Comparison of ENCODE assay signal across 1 cellular context in the genomic region with DNA sequence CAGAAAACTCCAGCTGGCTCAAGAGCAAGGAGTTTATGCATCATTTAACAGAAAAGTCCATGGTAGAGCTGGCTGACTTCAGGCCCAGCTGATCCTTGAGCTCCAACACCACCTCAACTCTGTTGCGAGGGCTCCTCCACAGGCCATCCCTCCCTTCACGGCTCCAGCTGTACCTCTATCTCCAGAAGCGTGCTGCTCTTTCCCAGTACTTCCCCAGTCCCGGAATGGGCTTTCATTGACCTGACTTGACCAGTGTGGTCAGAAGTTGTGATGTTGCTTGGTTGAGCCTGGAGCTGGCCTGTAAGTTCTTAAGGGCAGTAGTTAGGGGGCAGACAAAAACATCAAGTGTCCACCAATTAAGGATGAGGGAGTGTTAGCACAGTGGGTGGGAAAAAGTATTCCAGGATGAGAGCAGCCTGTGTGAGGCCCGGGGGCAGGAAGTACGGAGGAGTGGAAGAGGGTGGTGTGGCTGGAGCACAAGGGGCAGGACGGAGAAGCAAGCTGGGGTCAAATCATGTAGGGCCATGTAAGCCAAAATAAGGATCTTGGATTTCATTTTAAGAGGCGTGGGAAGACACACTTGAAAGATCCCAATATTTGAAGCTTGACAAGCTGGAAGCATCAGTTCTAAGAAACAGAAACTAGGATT.
TF ChIP-seq lines count a peak whose summit lies in the region.

No MANE protein-coding gene starts in this region.

TF ChIP-seq in GM23338, 12 proteins besides CTCF, POLR2A, EP300 and RAD21 (continued from another document):
- TF ChIP-seq, protein P1, sequence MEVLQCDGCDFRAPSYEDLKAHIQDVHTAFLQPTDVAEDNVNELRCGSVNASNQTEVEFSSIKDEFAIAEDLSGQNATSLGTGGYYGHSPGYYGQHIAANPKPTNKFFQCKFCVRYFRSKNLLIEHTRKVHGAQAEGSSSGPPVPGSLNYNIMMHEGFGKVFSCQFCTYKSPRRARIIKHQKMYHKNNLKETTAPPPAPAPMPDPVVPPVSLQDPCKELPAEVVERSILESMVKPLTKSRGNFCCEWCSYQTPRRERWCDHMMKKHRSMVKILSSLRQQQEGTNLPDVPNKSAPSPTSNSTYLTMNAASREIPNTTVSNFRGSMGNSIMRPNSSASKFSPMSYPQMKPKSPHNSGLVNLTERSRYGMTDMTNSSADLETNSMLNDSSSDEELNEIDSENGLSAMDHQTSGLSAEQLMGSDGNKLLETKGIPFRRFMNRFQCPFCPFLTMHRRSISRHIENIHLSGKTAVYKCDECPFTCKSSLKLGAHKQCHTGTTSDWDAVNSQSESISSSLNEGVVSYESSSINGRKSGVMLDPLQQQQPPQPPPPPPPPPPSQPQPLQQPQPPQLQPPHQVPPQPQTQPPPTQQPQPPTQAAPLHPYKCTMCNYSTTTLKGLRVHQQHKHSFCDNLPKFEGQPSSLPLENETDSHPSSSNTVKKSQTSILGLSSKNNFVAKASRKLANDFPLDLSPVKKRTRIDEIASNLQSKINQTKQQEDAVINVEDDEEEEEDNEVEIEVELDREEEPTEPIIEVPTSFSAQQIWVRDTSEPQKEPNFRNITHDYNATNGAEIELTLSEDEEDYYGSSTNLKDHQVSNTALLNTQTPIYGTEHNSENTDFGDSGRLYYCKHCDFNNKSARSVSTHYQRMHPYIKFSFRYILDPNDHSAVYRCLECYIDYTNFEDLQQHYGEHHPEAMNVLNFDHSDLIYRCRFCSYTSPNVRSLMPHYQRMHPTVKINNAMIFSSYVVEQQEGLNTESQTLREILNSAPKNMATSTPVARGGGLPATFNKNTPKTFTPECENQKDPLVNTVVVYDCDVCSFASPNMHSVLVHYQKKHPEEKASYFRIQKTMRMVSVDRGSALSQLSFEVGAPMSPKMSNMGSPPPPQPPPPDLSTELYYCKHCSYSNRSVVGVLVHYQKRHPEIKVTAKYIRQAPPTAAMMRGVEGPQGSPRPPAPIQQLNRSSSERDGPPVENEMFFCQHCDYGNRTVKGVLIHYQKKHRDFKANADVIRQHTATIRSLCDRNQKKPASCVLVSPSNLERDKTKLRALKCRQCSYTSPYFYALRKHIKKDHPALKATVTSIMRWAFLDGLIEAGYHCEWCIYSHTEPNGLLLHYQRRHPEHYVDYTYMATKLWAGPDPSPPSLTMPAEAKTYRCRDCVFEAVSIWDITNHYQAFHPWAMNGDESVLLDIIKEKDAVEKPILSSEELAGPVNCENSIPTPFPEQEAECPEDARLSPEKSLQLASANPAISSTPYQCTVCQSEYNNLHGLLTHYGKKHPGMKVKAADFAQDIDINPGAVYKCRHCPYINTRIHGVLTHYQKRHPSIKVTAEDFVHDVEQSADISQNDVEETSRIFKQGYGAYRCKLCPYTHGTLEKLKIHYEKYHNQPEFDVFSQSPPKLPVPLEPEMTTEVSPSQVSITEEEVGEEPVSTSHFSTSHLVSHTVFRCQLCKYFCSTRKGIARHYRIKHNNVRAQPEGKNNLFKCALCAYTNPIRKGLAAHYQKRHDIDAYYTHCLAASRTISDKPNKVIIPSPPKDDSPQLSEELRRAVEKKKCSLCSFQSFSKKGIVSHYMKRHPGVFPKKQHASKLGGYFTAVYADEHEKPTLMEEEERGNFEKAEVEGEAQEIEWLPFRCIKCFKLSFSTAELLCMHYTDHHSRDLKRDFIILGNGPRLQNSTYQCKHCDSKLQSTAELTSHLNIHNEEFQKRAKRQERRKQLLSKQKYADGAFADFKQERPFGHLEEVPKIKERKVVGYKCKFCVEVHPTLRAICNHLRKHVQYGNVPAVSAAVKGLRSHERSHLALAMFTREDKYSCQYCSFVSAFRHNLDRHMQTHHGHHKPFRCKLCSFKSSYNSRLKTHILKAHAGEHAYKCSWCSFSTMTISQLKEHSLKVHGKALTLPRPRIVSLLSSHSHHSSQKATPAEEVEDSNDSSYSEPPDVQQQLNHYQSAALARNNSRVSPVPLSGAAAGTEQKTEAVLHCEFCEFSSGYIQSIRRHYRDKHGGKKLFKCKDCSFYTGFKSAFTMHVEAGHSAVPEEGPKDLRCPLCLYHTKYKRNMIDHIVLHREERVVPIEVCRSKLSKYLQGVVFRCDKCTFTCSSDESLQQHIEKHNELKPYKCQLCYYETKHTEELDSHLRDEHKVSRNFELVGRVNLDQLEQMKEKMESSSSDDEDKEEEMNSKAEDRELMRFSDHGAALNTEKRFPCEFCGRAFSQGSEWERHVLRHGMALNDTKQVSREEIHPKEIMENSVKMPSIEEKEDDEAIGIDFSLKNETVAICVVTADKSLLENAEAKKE (CRISPR knock-in tag; IDR thresholded peaks at IDR 0.05): no peak
- no peak for TF ChIP-seq CREB1 (CRISPR knock-in tag; IDR thresholded peaks at IDR 0.05; ENCODE audit: low read depth)
- TF ChIP-seq POLR2AphosphoS5 (IDR thresholded peaks at IDR 0.05; ENCODE audit: low read depth): peak; percentile 52; the same call in 1 of the 2 replicates
